In the genomic region with DNA sequence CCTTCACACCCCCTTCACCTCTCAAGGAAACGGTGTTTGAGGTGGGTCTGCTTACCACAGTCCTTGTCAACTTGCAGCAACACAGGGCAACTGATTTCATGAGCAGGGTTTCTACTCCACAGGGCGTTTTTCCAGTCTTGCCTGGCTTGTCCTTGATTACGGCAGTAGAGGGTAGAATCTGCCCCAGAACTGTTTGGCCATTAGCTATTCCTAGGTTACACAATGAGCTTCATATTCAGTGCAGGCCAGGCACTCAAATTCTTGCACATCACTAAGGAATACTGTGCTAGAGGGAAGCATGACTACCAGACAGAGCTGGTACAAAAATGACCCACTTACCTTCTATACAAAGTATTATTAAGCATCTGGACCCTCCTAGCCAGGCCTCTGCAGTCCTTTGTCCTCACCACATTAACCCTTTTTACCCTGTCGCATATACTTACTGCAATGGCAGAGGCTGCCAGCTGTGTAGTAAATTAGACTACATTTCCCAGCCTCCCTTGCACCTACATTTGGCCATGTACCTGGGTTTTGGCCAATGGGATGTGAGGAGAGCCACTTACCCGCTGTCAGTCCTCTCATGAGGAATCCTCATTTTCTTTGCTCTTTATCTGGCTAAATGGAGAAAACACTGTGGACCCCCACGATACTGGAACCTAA, we compare ENCODE assay signal across 13 cellular contexts.
A peak's percentile ranks its signal among the peaks of the same experiment; 100 is the strongest.
DNase-seq lines count a peak whose midpoint lies in the region; ATAC-seq and TF ChIP-seq lines count a peak whose summit lies in the region.
"Had no signal": no experiment of that assay in that cellular context is flagged by ENCODE, and none has a peak within 500 bp of the region (broad histone marks: within the 10 kb centered on the region; RNA-seq: fewer than 3 reads in every experiment).

No MANE protein-coding gene starts in this region.

- no peak overlapping the region for H3K27ac ChIP-seq in mesendoderm (ENCODE audit: low read depth, low read length)
- H3K27ac ChIP-seq: SJSA1, spleen had no signal

- no peak overlapping the region for H4K8ac ChIP-seq in mesendoderm (ENCODE audit: low read depth, low read length)

- no peak overlapping the region for H2BK5ac ChIP-seq in mesendoderm (ENCODE audit: low read length)

- no peak overlapping the region for H3K4me2 ChIP-seq in mesendoderm (ENCODE audit: low read length)

- no peak overlapping the region for H2AK5ac ChIP-seq in mesendoderm (ENCODE audit: low read length)

- WGBS in mesendoderm (ENCODE audit: extremely low coverage, insufficient coverage, low lambda C conversion rate) = no CpG with 5 or more reads among the region's 6 CpGs

- no peaks in the 10 kb centered on the region for H3K27me3 ChIP-seq in mesendoderm (ENCODE audit: insufficient read depth, low read length, poor library complexity)
- H3K27me3 ChIP-seq: SJSA1, spleen, stomach had no signal

- no peak overlapping the region for H4K5ac ChIP-seq in mesendoderm (ENCODE audit: low read length)

- no peaks in the 10 kb centered on the region for H3K36me3 ChIP-seq in mesendoderm (ENCODE audit: control insufficient read depth, insufficient read depth, low read length)
- H3K36me3 ChIP-seq: SJSA1, spleen, stomach had no signal

- H3K79me2 ChIP-seq in mesendoderm (ENCODE audit: control insufficient read depth, insufficient read depth, low read length) = no peaks in the 10 kb centered on the region

- H3K4ac ChIP-seq in mesendoderm (ENCODE audit: low read depth, low read length) = no peak overlapping the region

- H3K79me1 ChIP-seq in mesendoderm (ENCODE audit: low read length) = no peaks in the 10 kb centered on the region

- H3K18ac ChIP-seq in mesendoderm (ENCODE audit: low read length) = no peak overlapping the region

- H3K4me1 ChIP-seq in mesendoderm (ENCODE audit: control insufficient read depth, low read depth, low read length) = no peaks in the 10 kb centered on the region

- H2BK15ac ChIP-seq in mesendoderm (replicated peaks; ENCODE audit: low read depth) = no peak overlapping the region

- DNase-seq in ELF-1 (ENCODE audit: low read depth, low spot score) = peak; percentile 9
- DNase-seq in cerebellar cortex (ENCODE audit: low spot score) = peak; percentile 29
- peak; percentile 72 for DNase-seq in mesendoderm
- DNase-seq in HUDEP-2 (lab: John Stamatoyannopoulos, UW; ENCODE audit: unreplicated experiment in 76 of 76) = no peak
- DNase-seq in central memory CD4-positive, alpha-beta T cell = no peak
- DNase-seq: NCI-H1092 treated with DMSO at 0.1 percent for 48 hours, NCI-H2171, spleen, stomach had no signal

- ATAC-seq in GM18867 (IDR thresholded peaks at IDR 0.05; ENCODE audit: unreplicated experiment) (no peak), GM21619 (IDR thresholded peaks at IDR 0.05; ENCODE audit: unreplicated experiment) (no peak)

- no peak for TF ChIP-seq EP300 in Ishikawa (IDR thresholded peaks at IDR 0.05; ENCODE audit: borderline replicate concordance)

- H3K4me3 ChIP-seq in mesendoderm (ENCODE audit: low read length) = no peak overlapping the region
- H3K4me3 ChIP-seq: SJSA1, spleen, stomach had no signal

- H3K56ac ChIP-seq in mesendoderm (ENCODE audit: low read length) = no peak overlapping the region

- no peak for TF ChIP-seq RAD21 in Ishikawa (IDR thresholded peaks at IDR 0.05; ENCODE audit: low read depth)

- no peak overlapping the region for H2BK120ac ChIP-seq in mesendoderm (ENCODE audit: low read depth, low read length)

- H3K9ac ChIP-seq in mesendoderm (ENCODE audit: low read length) = no peak overlapping the region

- H3K23ac ChIP-seq in mesendoderm (ENCODE audit: low read length) = no peak overlapping the region

TF ChIP-seq in Ishikawa, 13 proteins besides CTCF, POLR2A, EP300 and RAD21:
- TF ChIP-seq YY1 (IDR thresholded peaks at IDR 0.05; ENCODE audit: low read depth) (0 out of 2 replicates have a peak, but pooled peaks have one; percentile 44), CEBPB (IDR thresholded peaks at IDR 0.05) (no peak)

Comparison
In these comparisons a context has a peak if more than half of its experiments do, and no peak if none do; other contexts are left out.
1. DNase-seq: peak in ELF-1 (single experiment), cerebellar cortex (single experiment) and mesendoderm (single experiment); none in HUDEP-2 (0 of 76) and central memory CD4-positive, alpha-beta T cell (single experiment).